ENCODE assay signal across 11 cellular contexts in the genomic region with DNA sequence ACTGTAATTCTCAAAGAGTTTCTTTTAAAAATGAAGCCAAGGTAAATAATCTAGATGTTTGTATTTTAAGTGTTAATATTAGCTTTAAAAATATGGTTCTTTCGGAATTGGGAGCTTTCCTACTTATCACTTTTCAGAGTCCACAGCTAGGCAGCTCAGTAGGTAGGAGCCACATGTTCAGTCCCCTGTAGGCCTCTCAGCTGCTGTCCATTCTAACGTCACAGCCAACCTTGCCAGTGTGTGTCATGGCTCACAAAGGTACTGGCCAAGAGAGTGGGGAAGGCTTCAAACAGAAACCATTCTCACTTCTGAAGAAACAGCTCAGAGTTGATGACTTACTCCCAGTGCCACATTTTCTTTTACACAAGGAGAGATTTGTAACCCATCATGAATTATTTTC. TPM values are rescaled to one million over a fixed set of nuclear protein-coding genes. Genes with fewer than 3 reads are reported as not detected.
"Had no signal": no experiment of that assay in that cellular context is flagged by ENCODE, and none has a peak within 500 bp of the region (broad histone marks: within the 10 kb centered on the region; RNA-seq: fewer than 3 reads in every experiment).

No MANE protein-coding gene starts in this region.

- DNase-seq: GM23248, GOT3, H7, HFFc6, IMR-90 had no signal

- H3K4me1 ChIP-seq: HAP-1 had no signal

- ATAC-seq: HCT116, K562 had no signal

- H3K9me3 ChIP-seq: HAP-1 had no signal

- H3K27ac ChIP-seq: GM23248 had no signal

- H3K36me3 ChIP-seq: HAP-1 had no signal

- H3K4me3 ChIP-seq: GM23248, HAP-1, K562 had no signal

- FAIRE-seq: HTR-8/SVneo, K562 had no signal

RNA-seq across cellular contexts. Expression of a gene that starts 50.0 kb away (rescaled TPM):
- total RNA-seq: GM23248, H4, H7, HFFc6, HT-29, IMR-90, K562 had no signal
- polyA plus RNA-seq: GM23248, IMR-90, K562 had no signal
